ENCODE assay signal across 18 cellular contexts in the genomic region with DNA sequence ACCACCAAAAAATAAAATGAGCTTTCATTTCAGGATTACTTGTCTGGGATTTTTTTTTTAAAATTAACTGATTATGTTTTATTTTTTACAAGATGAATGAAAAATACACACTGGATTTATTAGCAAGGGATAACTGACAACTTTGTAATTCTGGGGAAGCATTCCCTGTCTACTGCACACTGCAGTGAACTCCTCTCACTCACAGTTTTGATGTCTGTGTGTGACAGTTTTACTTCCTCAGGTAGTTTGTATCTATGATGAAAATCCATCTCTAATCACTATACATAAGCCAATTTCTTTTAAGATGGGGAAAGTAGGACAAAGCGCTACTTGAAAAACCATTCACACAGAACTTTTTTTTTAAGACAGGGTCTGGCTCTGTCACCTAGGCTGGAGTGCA.
"Had no signal": no experiment of that assay in that cellular context is flagged by ENCODE, and none has a peak within 500 bp of the region (broad histone marks: within the 10 kb centered on the region; RNA-seq: fewer than 3 reads in every experiment).

No MANE protein-coding gene starts in this region.

- H3K27me3 Mint-ChIP-seq: central memory CD8-positive, alpha-beta T cell; stimulated activated naive CD8-positive, alpha-beta T cell treated with anti-CD3 and anti-CD28 coated beads, Interleukin-15, Interleukin-2, amounts not matched to agents 100 ng/mL and 50 ng/mL, for 24 hours had no signal

- H3K9me3 Mint-ChIP-seq: neural crest cell had no signal

- ATAC-seq: gastrocnemius medialis, left lung had no signal

- H3K36me3 Mint-ChIP-seq: naive thymus-derived CD8-positive, alpha-beta T cell had no signal

- H3K4me1 Mint-ChIP-seq: central memory CD8-positive, alpha-beta T cell; neural crest cell had no signal

- H3K27ac Mint-ChIP-seq: naive thymus-derived CD8-positive, alpha-beta T cell; stimulated activated naive CD8-positive, alpha-beta T cell treated with anti-CD3 and anti-CD28 coated beads, Interleukin-15, Interleukin-2, amounts not matched to agents 100 ng/mL and 50 ng/mL, for 24 hours had no signal

- H3K4me3 Mint-ChIP-seq: central memory CD8-positive, alpha-beta T cell; naive thymus-derived CD8-positive, alpha-beta T cell; neural crest cell; stimulated activated naive CD8-positive, alpha-beta T cell treated with anti-CD3 and anti-CD28 coated beads, Interleukin-15, Interleukin-2, amounts not matched to agents 100 ng/mL and 50 ng/mL, for 24 hours had no signal

- DNase-seq: cortex of kidney; dorsolateral prefrontal cortex; effector CD8-positive, alpha-beta T cell; gastrocnemius medialis; hypothalamus; left lung; lower lobe of right lung; naive thymus-derived CD8-positive, alpha-beta T cell; posterior cingulate gyrus; small intestine; stimulated activated CD4-positive, alpha-beta T cell treated with anti-CD3 and anti-CD28 coated beads, Interleukin-12 subunit alpha, Interleukin-12 subunit beta, amount 100 ng/mL, for 4 hours; stimulated activated CD4-positive, alpha-beta T cell treated with anti-CD3 and anti-CD28 coated beads, Interleukin-2, amount 100 ng/mL, for 48 hours; substantia nigra; upper lobe of left lung; uterus had no signal
